1 cellular context compared by ENCODE assay signal in genomic region chr1:64087768-64088167, GRCh38.
TF ChIP-seq lines count a peak whose summit lies in the region.

No MANE protein-coding gene starts in this region.

TF ChIP-seq in HEK293, 187 proteins besides CTCF, POLR2A, EP300 and RAD21 (continued from another document):
- TF ChIP-seq PRDM10 (tag by site-specific recombination; IDR thresholded peaks at IDR 0.05), result peak; percentile 37; the same call in 1 of the 2 replicates
- no peak for TF ChIP-seq ZNF837 (tag by site-specific recombination; IDR thresholded peaks at IDR 0.05)
- TF ChIP-seq ZNF121 (tag by site-specific recombination; IDR thresholded peaks at IDR 0.05), result no peak
- no peak for TF ChIP-seq ZNF140 (tag by site-specific recombination; IDR thresholded peaks at IDR 0.05)
